32 cellular contexts compared by ENCODE assay signal in the genomic region with DNA sequence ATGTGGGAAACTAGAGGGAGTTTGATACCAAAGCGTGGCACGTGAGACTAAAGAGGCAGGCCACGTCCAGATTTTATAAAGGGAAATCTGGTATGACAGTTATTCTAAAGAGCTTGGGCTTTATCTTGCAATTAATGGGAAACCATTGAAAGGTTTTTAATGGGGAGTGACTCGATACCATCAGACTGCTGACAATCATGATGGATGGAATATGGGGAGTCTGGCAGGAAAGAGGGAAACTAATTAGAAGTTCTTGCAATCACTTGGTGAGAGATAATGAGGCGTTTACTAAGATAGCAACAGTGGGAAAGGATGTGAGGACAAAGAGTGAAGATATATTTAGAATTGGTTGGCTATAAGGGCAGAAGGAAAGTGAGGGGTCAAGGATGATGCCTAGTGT.
"Had no signal": no experiment of that assay in that cellular context is flagged by ENCODE, and none has a peak within 500 bp of the region (broad histone marks: within the 10 kb centered on the region; RNA-seq: fewer than 3 reads in every experiment).

No MANE protein-coding gene starts in this region.

- H3K36me3 ChIP-seq: ascending aorta, cardiac muscle cell, Peyer's patch, SJSA1 had no signal

- H3K27ac ChIP-seq: ascending aorta, cardiac muscle cell, Peyer's patch, SJSA1 had no signal

- H3K27me3 ChIP-seq: ascending aorta, Peyer's patch, SJSA1 had no signal

- H3K4me3 ChIP-seq: ascending aorta, cardiac muscle cell, Peyer's patch, SJSA1 had no signal

- H3K4me1 ChIP-seq: ascending aorta, Peyer's patch, SJSA1 had no signal

- DNase-seq: activated CD4-positive, alpha-beta T cell treated with anti-CD3 and anti-CD28 coated beads, Interleukin-2, amount 10 ng/mL, durations not matched to agents 24 days and 14 days; activated CD4-positive, alpha-beta T cell treated with anti-CD3 and anti-CD28 coated beads, Interleukin-2, amount 50 U/mL, for 4 hours; activated CD8-positive, alpha-beta T cell treated with anti-CD3 and anti-CD28 coated beads for 36 hours; activated effector memory CD4-positive, alpha-beta T cell treated with anti-CD3 and anti-CD28 coated beads, Interleukin-2, amount 50 U/mL, for 16 hours; activated naive CD4-positive, alpha-beta T cell; activated naive CD4-positive, alpha-beta T cell treated with anti-CD3 and anti-CD28 coated beads, Interleukin-2, amount 50 U/mL, for 16 hours; activated naive CD8-positive, alpha-beta T cell treated with anti-CD3 and anti-CD28 coated beads for 36 hours; activated T-cell treated with anti-CD3 and anti-CD28 coated beads, Interleukin-2, amount 50 U/mL, for 1 hour; activated T-cell treated with anti-CD3 and anti-CD28 coated beads, Interleukin-2, amount 50 U/mL, for 72 hours; amygdala; Kasumi-1; KG1; NCI-H1092; NCI-H1436 treated with DMSO at 0.1 percent for 48 hours; NCI-H1694 treated with DMSO at 0.1 percent for 48 hours; NCI-H2029; NCI-H345; NCI-H524 treated with DMSO at 0.1 percent for 48 hours; NCI-H748 treated with DMSO at 0.1 percent for 48 hours; NK-92 treated with Interleukin-12 subunit alpha and Interleukin-12 subunit beta, amount 100 ng/mL, for 24 hours; PC-3; Peyer's patch; RPMI8226; SHP77 treated with DMSO at 0.1 percent for 48 hours; SW 1271; T-helper 1 cell; T-helper 2 cell; T-helper 9 cell had no signal

- ATAC-seq: activated CD8-positive, alpha-beta T cell treated with anti-CD3 and anti-CD28 coated beads for 36 hours; activated T-cell treated with anti-CD3 and anti-CD28 coated beads, Interleukin-2, amount 50 U/mL, for 72 hours; activated T-helper 17 cell treated with anti-CD3 and anti-CD28 coated beads, Interleukin-2, amount 50 U/mL, for 72 hours; PC-3 had no signal

- H3K9me3 ChIP-seq: ascending aorta, Peyer's patch, SJSA1 had no signal
